In the genomic region with DNA sequence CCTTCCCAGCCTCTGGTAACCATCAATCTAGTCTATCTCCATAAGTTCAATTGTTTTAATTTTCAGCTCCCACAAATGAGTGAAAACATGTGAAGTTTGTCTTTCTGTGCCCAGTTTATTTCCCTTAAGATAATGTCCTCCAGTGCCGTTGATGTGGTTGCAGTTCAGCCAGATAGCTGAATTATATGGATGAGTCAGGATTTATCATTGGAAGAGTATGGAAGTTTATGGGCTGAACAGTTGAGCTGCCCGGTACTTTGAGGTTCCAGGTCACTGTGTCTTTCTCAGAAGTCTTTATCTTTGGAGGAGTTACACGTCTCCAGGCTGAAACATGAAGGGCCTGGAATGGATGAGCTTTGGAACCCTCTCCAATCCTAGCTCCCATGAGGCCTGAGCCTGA, we compare ENCODE assay signal across 19 cellular contexts.
"Had no signal": no experiment of that assay in that cellular context is flagged by ENCODE, and none has a peak within 500 bp of the region (broad histone marks: within the 10 kb centered on the region; RNA-seq: fewer than 3 reads in every experiment).

No MANE protein-coding gene starts in this region.

- H3K4me1 ChIP-seq: body of pancreas, gastrocnemius medialis, left ventricle myocardium inferior, prostate gland, right atrium auricular region, thyroid gland had no signal

- H3K36me3 ChIP-seq: gastrocnemius medialis, left ventricle myocardium inferior, prostate gland, right atrium auricular region, thyroid gland had no signal

- H3K4me3 ChIP-seq: body of pancreas, gastrocnemius medialis, left ventricle myocardium inferior, prostate gland, right atrium auricular region, thyroid gland had no signal

- H3K27ac ChIP-seq: body of pancreas, gastrocnemius medialis, left ventricle myocardium inferior, prostate gland, right atrium auricular region, thyroid gland had no signal

- H3K9me3 ChIP-seq: body of pancreas, gastrocnemius medialis, left ventricle myocardium inferior, prostate gland, right atrium auricular region, thyroid gland had no signal

- H3K27me3 ChIP-seq: body of pancreas, gastrocnemius medialis, right atrium auricular region, thyroid gland had no signal

- DNase-seq: activated CD4-positive, alpha-beta T cell treated with anti-CD3 and anti-CD28 coated beads for 1 hour; activated CD4-positive, alpha-beta T cell treated with anti-CD3 and anti-CD28 coated beads, Interleukin-2, amount 50 U/mL, for 1 hour; activated CD8-positive, alpha-beta T cell treated with anti-CD3 and anti-CD28 coated beads, Interleukin-2, amount 10 ng/mL, durations not matched to agents 7 days and 5 days; activated gamma-delta T cell; activated naive CD4-positive, alpha-beta T cell treated with anti-CD3 and anti-CD28 coated beads, Interleukin-2, amount 50 U/mL, for 16 hours; activated naive CD8-positive, alpha-beta T cell treated with anti-CD3 and anti-CD28 coated beads, Interleukin-2, amount 50 U/mL, for 24 hours; body of pancreas; effector CD4-positive, alpha-beta T cell; gastrocnemius medialis; hippocampal formation; left ventricle myocardium inferior; midbrain; natural killer cell; stimulated activated CD4-positive, alpha-beta T cell treated with anti-CD3 and anti-CD28 coated beads, Interleukin-1b, Interleukin-23, amount 100 ng/mL, for 48 hours; substantia nigra; thyroid gland had no signal

- ATAC-seq: activated CD8-positive, alpha-beta T cell treated with anti-CD3 and anti-CD28 coated beads, Interleukin-2, amount 10 ng/mL, durations not matched to agents 7 days and 5 days; activated naive CD8-positive, alpha-beta T cell treated with anti-CD3 and anti-CD28 coated beads, Interleukin-2, amount 50 U/mL, for 24 hours; body of pancreas; gastrocnemius medialis; natural killer cell had no signal

- FAIRE-seq: endometrium had no signal
